In genomic region chr2:172823451-172823850, GRCh38 we compare ENCODE assay signal across 31 cellular contexts.
DNase-seq lines count a peak whose midpoint lies in the region; ATAC-seq and TF ChIP-seq lines count a peak whose summit lies in the region.
"Had no signal": no experiment of that assay in that cellular context is flagged by ENCODE, and none has a peak within 500 bp of the region (broad histone marks: within the 10 kb centered on the region; RNA-seq: fewer than 3 reads in every experiment).

No MANE protein-coding gene starts in this region.

- H3K27ac ChIP-seq in dorsolateral prefrontal cortex (peak overlapping the region in 17 of 59 donors; percentile 5 to 72 (median 34)), lower lobe of right lung (peak overlapping the region; percentile 51), upper lobe of left lung (peak overlapping the region; percentile 3 to 81 (median 64))
- H3K27ac ChIP-seq: ascending aorta, HL-60 had no signal

- WGBS in upper lobe of left lung, 2 donors = 49 to 61% methylated on average over 3 to 5 of the region's 5 CpGs

- no peaks in the 10 kb centered on the region for H3K27me3 ChIP-seq in dorsolateral prefrontal cortex
- no peaks in the 10 kb centered on the region for H3K27me3 ChIP-seq in lower lobe of right lung (ENCODE audit: low read depth)
- H3K27me3 ChIP-seq in upper lobe of left lung = no peaks in the 10 kb centered on the region
- H3K27me3 ChIP-seq: ascending aorta, stomach, tibial nerve had no signal

- intact Hi-C loops in dorsolateral prefrontal cortex (cut with DNase I) = no loop called here
- intact Hi-C loops in lower lobe of right lung (cut with DNase I) = no loop called here

- H3K36me3 ChIP-seq in lower lobe of right lung (no peaks in the 10 kb centered on the region), upper lobe of left lung (no peaks in the 10 kb centered on the region)
- H3K36me3 ChIP-seq: ascending aorta, stomach, tibial nerve had no signal

- TF ChIP-seq POLR2A in upper lobe of left lung (IDR thresholded peaks at IDR 0.05) = no peak

- TF ChIP-seq EP300 in upper lobe of left lung (IDR thresholded peaks at IDR 0.05) = no peak

- ATAC-seq in lower lobe of right lung (no peak), upper lobe of left lung (ENCODE audit: low FRiP score in 2 of 2) (no peak), GM19397 (IDR thresholded peaks at IDR 0.05; ENCODE audit: unreplicated experiment) (no peak), GM19351 (IDR thresholded peaks at IDR 0.05; ENCODE audit: unreplicated experiment) (no peak)
- ATAC-seq: activated CD4-positive, alpha-beta T cell treated with anti-CD3 and anti-CD28 coated beads for 36 hours; naive thymus-derived CD4-positive, alpha-beta T cell had no signal

- TF ChIP-seq CTCF in dorsolateral prefrontal cortex (IDR thresholded peaks at IDR 0.05 in 54 of 56, conservative IDR thresholded peaks at IDR 0.05 in 2 of 56; ENCODE audit: low read depth in 1 of 56, partially characterized antibody in 56 of 56) (no peak), lower lobe of right lung (IDR thresholded peaks at IDR 0.05) (no peak), upper lobe of left lung (IDR thresholded peaks at IDR 0.05) (no peak)

- H3K9me3 ChIP-seq in lower lobe of right lung (no peaks in the 10 kb centered on the region), upper lobe of left lung (no peaks in the 10 kb centered on the region)
- H3K9me3 ChIP-seq: ascending aorta, SK-N-SH, stomach, tibial nerve had no signal

- H3K4me3 ChIP-seq in dorsolateral prefrontal cortex (peak overlapping the region in 31 of 59 donors; percentile 2 to 57 (median 41)), lower lobe of right lung (peak overlapping the region; percentile 48), upper lobe of left lung (peak overlapping the region in 3 of 4 donors; percentile 27 to 49 (median 31))
- H3K4me3 ChIP-seq: ascending aorta had no signal

- DNase-seq in RPMI7951 (ENCODE audit: low read depth) (peak; percentile 13), dorsolateral prefrontal cortex (no peak), lower lobe of right lung (no peak), upper lobe of left lung (no peak), DMS 273 (lab: John Stamatoyannopoulos, UW; ENCODE audit: unreplicated experiment) (no peak)
- DNase-seq: activated CD4-positive, alpha-beta T cell treated with anti-CD3 and anti-CD28 coated beads for 36 hours; activated CD8-positive, alpha-beta memory T cell treated with anti-CD3 and anti-CD28 coated beads for 24 hours; activated effector memory CD4-positive, alpha-beta T cell treated with anti-CD3 and anti-CD28 coated beads, Interleukin-2, amount 50 U/mL, for 16 hours; activated naive CD8-positive, alpha-beta T cell treated with anti-CD3 and anti-CD28 coated beads, Interleukin-2, amount 10 ng/mL, durations not matched to agents 7 days and 5 days; activated T-cell treated with anti-CD3 and anti-CD28 coated beads, Interleukin-2, amount 50 U/mL, for 1 hour; dermis blood vessel endothelial cell; GOT3; Karpas-422; kidney glomerular epithelial cell; midbrain; naive thymus-derived CD4-positive, alpha-beta T cell; NCI-H1436 treated with DMSO at 0.1 percent for 48 hours; NCI-H446; NCI-H82; occipital lobe; SK-N-SH; small intestine; stimulated activated CD4-positive, alpha-beta T cell treated with anti-CD3 and anti-CD28 coated beads, Interleukin-1b, Interleukin-23, amount 100 ng/mL, for 48 hours; stimulated activated CD8-positive, alpha-beta memory T cell treated with anti-CD3 and anti-CD28 coated beads, Interleukin-4, amount 100 ng/mL, for 48 hours; stomach; T-helper 2 cell had no signal

- H3K4me1 ChIP-seq in lower lobe of right lung (no peaks in the 10 kb centered on the region), upper lobe of left lung (peaks cover 0 to 2% (median 0%) of the 10 kb centered on the region in 4 donors)
- H3K4me1 ChIP-seq: ascending aorta, stomach, tibial nerve had no signal
